ENCODE assay signal across 1 cellular context in the genomic region with DNA sequence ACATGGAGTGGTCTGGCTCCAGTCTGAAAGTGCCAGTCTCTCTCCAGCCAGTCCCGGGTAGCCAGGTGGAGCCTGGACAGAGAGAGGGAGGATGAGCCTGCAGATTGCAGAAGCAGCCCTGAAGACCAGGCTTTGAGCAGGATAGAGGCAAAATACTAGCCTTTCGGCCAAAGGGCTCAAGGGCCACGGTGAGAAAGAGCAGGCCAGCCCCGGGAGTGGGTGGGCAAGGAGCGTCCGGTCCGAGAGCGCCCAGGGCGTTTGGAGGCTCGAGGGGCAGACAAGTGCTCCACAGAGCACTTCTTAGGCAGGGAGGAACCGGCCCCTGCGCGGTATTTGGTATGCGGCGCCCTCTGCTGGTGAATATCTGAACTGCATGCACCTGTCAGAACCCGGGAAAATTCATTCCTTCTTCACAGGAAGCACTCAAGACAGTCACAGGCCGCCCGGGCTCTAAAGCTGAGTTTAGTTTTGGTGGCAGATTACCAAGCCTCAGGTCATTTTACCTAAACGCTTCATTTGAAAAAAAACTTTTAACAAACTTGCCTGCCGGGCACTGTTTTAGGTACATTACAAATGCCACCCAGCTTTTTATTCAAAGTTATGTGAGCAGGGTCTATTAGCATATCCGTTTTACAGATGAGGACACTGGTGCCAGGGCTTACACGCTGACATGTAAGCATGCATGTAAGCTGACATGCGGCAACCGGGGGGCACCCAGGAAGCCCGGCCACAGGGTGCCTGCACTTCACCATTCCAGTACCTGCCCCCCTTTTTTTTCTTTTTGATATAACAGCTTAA.
A peak's percentile ranks its signal among the peaks of the same experiment; 100 is the strongest.
TF ChIP-seq lines count a peak whose summit lies in the region.

No MANE protein-coding gene starts in this region.

TF ChIP-seq in IMR-90, 13 proteins besides CTCF, POLR2A, EP300 and RAD21:
- TF ChIP-seq, protein P1, sequence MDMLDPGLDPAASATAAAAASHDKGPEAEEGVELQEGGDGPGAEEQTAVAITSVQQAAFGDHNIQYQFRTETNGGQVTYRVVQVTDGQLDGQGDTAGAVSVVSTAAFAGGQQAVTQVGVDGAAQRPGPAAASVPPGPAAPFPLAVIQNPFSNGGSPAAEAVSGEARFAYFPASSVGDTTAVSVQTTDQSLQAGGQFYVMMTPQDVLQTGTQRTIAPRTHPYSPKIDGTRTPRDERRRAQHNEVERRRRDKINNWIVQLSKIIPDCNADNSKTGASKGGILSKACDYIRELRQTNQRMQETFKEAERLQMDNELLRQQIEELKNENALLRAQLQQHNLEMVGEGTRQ (IDR thresholded peaks at IDR 0.05; ENCODE audit: low read depth, low read length): peak; percentile 19; the same call in 1 of the 2 replicates
- TF ChIP-seq SMC3 (IDR thresholded peaks at IDR 0.05; ENCODE audit: low read depth, low read length) (peak; percentile 80), CEBPB (IDR thresholded peaks at IDR 0.05; ENCODE audit: low read depth, low read length) (no peak), FOS (IDR thresholded peaks at IDR 0.05; ENCODE audit: low read depth, low read length) (no peak), CHD1 (IDR thresholded peaks at IDR 0.05; ENCODE audit: low read depth, low read length) (no peak), RFX5 (IDR thresholded peaks at IDR 0.05; ENCODE audit: low read depth, low read length) (no peak)
